Comparison of ENCODE assay signal across 1 cellular context in the genomic region with DNA sequence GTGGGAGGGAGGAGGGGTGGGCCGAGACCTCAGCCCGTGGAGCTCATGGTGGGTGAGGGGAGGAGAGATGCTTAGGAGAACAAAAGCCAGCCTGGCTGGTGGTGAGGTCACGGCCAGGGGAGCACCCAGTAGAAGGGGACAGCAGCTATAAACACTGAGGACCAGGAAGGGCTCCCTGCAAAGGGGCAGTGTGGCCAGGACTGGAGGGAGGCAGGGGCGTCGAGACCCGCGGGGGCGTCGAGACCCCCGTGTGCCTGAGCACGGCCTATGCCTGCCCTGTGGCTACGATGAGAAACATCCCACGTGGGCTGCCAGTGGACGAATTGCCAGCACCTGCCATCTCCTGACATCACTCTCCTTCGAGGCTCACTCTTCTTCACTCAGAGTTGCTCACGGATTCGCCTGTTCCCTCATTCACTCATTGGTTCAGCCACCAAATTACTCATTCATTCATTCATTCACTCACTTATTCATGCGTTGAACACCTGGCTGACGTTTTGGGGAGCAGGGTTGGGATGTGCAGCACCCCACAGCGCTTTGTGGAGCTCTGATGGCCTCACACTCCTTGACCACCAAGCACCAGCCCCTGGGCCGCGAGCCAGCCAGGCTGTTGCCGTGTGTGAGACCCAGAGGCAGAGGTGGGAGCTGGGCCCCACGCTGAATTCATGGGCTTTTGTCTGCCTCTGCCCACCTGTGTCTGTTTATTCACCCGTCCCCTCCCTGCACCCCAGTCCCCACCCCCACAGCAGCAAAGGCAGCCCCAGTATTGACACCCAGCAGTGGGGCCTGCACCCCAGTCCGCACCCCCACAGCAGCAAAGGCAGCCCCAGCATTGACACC.
TF ChIP-seq lines count a peak whose summit lies in the region.

No MANE protein-coding gene starts in this region.

TF ChIP-seq in GM12878, 131 proteins besides CTCF, POLR2A, EP300 and RAD21 (continued from another document):
- TF ChIP-seq, protein P1, sequence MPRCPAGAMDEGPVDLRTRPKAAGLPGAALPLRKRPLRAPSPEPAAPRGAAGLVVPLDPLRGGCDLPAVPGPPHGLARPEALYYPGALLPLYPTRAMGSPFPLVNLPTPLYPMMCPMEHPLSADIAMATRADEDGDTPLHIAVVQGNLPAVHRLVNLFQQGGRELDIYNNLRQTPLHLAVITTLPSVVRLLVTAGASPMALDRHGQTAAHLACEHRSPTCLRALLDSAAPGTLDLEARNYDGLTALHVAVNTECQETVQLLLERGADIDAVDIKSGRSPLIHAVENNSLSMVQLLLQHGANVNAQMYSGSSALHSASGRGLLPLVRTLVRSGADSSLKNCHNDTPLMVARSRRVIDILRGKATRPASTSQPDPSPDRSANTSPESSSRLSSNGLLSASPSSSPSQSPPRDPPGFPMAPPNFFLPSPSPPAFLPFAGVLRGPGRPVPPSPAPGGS (IDR thresholded peaks at IDR 0.05; ENCODE audit: borderline replicate concordance, insufficient read depth, low read depth, low read length, poor library complexity, severe bottlenecking) = peak; percentile 81
- TF ChIP-seq ZNF24 (IDR thresholded peaks at IDR 0.05) = peak; percentile 71
